In genomic region chr2:145677371-145677770, GRCh38 we compare ENCODE assay signal across 27 cellular contexts.
"Had no signal": no experiment of that assay in that cellular context is flagged by ENCODE, and none has a peak within 500 bp of the region (broad histone marks: within the 10 kb centered on the region; RNA-seq: fewer than 3 reads in every experiment).

No MANE protein-coding gene starts in this region.

- H3K9me3 Mint-ChIP-seq: activated T-helper 1 cell treated with anti-CD3 and anti-CD28 coated beads, Interleukin-12 subunit alpha, Interleukin-12 subunit beta, Interleukin-2, Interleukin-4 antibody, amounts not matched to agents 30 ng/mL and 10 ng/mL and 1 ng/mL, durations not matched to agents 14 hours and 24 hours and 36 hours had no signal

- H3K27ac Mint-ChIP-seq: activated B cell treated with CpG ODN at 0.5 μM for 24 hours; activated CD4-positive, alpha-beta memory T cell treated with anti-CD3 and anti-CD28 coated beads for 36 hours; activated naive CD4-positive, alpha-beta T cell treated with anti-CD3 and anti-CD28 coated beads for 36 hours; activated naive CD4-positive, alpha-beta T cell treated with anti-CD3 and anti-CD28 coated beads, Interleukin-2, amount 50 U/mL, for 72 hours; activated T-helper 1 cell treated with anti-CD3 and anti-CD28 coated beads, Interleukin-12 subunit alpha, Interleukin-12 subunit beta, Interleukin-2, Interleukin-4 antibody, amounts not matched to agents 30 ng/mL and 10 ng/mL and 1 ng/mL, durations not matched to agents 14 hours and 24 hours and 36 hours; T-cell; T-helper 17 cell had no signal

- H3K4me3 Mint-ChIP-seq: activated B cell treated with CpG ODN at 0.5 μM for 24 hours; activated CD4-positive, alpha-beta memory T cell treated with anti-CD3 and anti-CD28 coated beads for 36 hours; activated naive CD4-positive, alpha-beta T cell treated with anti-CD3 and anti-CD28 coated beads for 36 hours; activated T-cell treated with anti-CD3 and anti-CD28 coated beads, Interleukin-2, amount 50 U/mL, for 4 hours; activated T-helper 1 cell treated with anti-CD3 and anti-CD28 coated beads, Interleukin-12 subunit alpha, Interleukin-12 subunit beta, Interleukin-2, Interleukin-4 antibody, amounts not matched to agents 30 ng/mL and 10 ng/mL and 1 ng/mL, durations not matched to agents 14 hours and 24 hours and 36 hours; T-cell; T-helper 17 cell had no signal

- H3K36me3 Mint-ChIP-seq: activated CD4-positive, alpha-beta memory T cell treated with anti-CD3 and anti-CD28 coated beads for 36 hours; activated naive CD4-positive, alpha-beta T cell treated with anti-CD3 and anti-CD28 coated beads, Interleukin-2, amount 50 U/mL, for 72 hours; T-cell had no signal

- H3K9me3 ChIP-seq: adrenal gland, body of pancreas, breast epithelium, SJSA1 had no signal

- H3K4me1 ChIP-seq: adrenal gland, body of pancreas, breast epithelium, SJSA1 had no signal

- H3K27me3 Mint-ChIP-seq: activated B cell treated with CpG ODN at 0.5 μM for 24 hours; activated CD4-positive, alpha-beta memory T cell treated with anti-CD3 and anti-CD28 coated beads for 36 hours; T-cell; T-helper 17 cell had no signal

- H3K27ac ChIP-seq: adrenal gland, body of pancreas, breast epithelium, SJSA1, VCaP had no signal

- H3K27me3 ChIP-seq: adrenal gland, body of pancreas, breast epithelium, SJSA1 had no signal

- H3K36me3 ChIP-seq: adrenal gland, SJSA1 had no signal

- H3K4me3 ChIP-seq: adrenal gland, body of pancreas, breast epithelium, SJSA1 had no signal

- DNase-seq: activated B cell treated with CpG ODN at 0.5 μM for 24 hours; activated CD4-positive, alpha-beta memory T cell treated with anti-CD3 and anti-CD28 coated beads for 36 hours; activated CD4-positive, alpha-beta T cell treated with anti-CD3 and anti-CD28 coated beads for 4 hours; activated CD4-positive, alpha-beta T cell treated with anti-CD3 and anti-CD28 coated beads, Interleukin-2, amount 50 U/mL, for 1 hour; activated CD4-positive, CD25-positive, alpha-beta regulatory T cell treated with anti-CD3 and anti-CD28 coated beads, Interleukin-2, amount 50 U/mL, for 72 hours; activated CD8-positive, alpha-beta memory T cell treated with anti-CD3 and anti-CD28 coated beads, Interleukin-2, amount 50 U/mL, for 4 hours; activated gamma-delta T cell treated with Interleukin-2 at 50 U/mL for 16 hours; activated naive CD4-positive, alpha-beta T cell treated with anti-CD3 and anti-CD28 coated beads for 36 hours; activated T-cell treated with anti-CD3 and anti-CD28 coated beads for 4 hours; activated T-cell treated with anti-CD3 and anti-CD28 coated beads, Interleukin-2, amount 50 U/mL, for 4 hours; adrenal gland; body of pancreas; NCI-H1105; NCI-H1417 treated with DMSO at 0.1 percent for 48 hours; NCI-H187 treated with DMSO at 0.1 percent for 48 hours; NCI-H2081; NCI-H345; NCI-H524 treated with DMSO at 0.1 percent for 48 hours; NCI-H748 treated with DMSO at 0.1 percent for 48 hours; SHP77 treated with DMSO at 0.1 percent for 48 hours; T-cell; T-helper 17 cell had no signal

- H3K4me1 Mint-ChIP-seq: T-cell, T-helper 17 cell had no signal
